11 cellular contexts compared by ENCODE assay signal in the genomic region with DNA sequence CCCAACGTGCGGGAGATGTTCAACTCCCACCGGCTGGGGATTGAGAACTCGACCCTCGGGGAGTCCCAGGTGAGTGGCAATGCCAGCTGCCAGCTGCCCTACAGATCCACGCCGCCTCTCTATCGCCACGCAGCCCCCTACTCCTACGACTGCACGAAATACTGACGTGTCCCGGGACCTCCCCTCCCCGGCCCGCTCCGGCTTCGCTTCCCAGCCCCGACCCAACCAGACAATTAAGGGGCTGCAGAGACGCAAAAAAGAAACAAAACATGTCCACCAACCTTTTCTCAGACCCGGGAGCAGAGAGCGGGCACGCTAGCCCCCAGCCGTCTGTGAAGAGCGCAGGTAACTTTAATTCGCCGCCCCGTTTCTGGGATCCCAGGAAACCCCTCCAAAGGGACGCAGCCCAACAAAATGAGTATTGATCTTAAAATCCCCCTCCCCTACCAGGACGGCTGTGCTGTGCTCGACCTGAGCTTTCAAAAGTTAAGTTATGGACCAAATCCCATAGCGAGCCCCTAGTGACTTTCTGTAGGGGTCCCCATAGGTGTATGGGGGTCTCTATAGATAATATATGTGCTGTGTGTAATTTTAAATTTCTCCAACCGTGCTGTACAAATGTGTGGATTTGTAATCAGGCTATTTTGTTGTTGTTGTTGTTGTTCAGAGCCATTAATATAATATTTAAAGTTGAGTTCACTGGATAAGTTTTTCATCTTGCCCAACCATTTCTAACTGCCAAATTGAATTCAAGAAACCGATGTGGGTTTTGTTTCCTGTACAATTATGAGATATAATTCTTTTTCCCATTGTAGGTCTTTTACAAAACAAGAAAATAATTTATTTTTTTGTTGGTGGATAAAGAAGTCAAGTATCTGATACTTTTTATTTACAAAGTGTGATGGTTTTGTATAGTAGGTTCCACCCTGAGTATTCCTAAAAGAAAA. TPM values are rescaled to one million over a fixed set of nuclear protein-coding genes. Genes with fewer than 3 reads are reported as not detected.
DNase-seq lines count a peak whose midpoint lies in the region; ATAC-seq and TF ChIP-seq lines count a peak whose summit lies in the region.
"Had no signal": no experiment of that assay in that cellular context is flagged by ENCODE, and none has a peak within 500 bp of the region (broad histone marks: within the 10 kb centered on the region; RNA-seq: fewer than 3 reads in every experiment).

No MANE protein-coding gene starts in this region.

- H3K79me2 ChIP-seq in OCI-LY1 (ENCODE audit: insufficient read depth, low read length) (peaks cover 8% of the 10 kb centered on the region; the same call in 1 of the 2 replicates), neural cell (replicated peaks; ENCODE audit: insufficient read depth, low read length) (no peaks in the 10 kb centered on the region), MM.1S (ENCODE audit: low read length) (no peaks in the 10 kb centered on the region)

- TF ChIP-seq CTCF in AG04450 (IDR thresholded peaks at IDR 0.05; ENCODE audit: low read depth, low read length) (no peak), OCI-LY1 (IDR thresholded peaks at IDR 0.05; ENCODE audit: low read length) (no peak), epithelial cell of proximal tubule (conservative IDR thresholded peaks at IDR 0.05; ENCODE audit: low read depth, low read length) (no peak), neural cell (IDR thresholded peaks at IDR 0.05; ENCODE audit: poor library complexity, severe bottlenecking) (no peak), MM.1S (IDR thresholded peaks at IDR 0.05; ENCODE audit: low read length) (no peak)

- H3F3A ChIP-seq in OCI-LY1 (ENCODE audit: insufficient read depth, low read length) (0 out of 2 replicates have a peak, but pooled peaks cover 3% of the 10 kb centered on the region), neural cell (ENCODE audit: insufficient read depth, low read length, poor library complexity, severe bottlenecking) (no peaks in the 10 kb centered on the region), MM.1S (ENCODE audit: insufficient read depth, low read length) (no peaks in the 10 kb centered on the region)

- no peak for TF ChIP-seq RAD21 in neural cell (conservative IDR thresholded peaks at IDR 0.05)

- ATAC-seq in HG02610 (IDR thresholded peaks at IDR 0.05; ENCODE audit: unreplicated experiment): no peak

- DNase-seq in AG04450 (ENCODE audit: low read depth, low spot score): no peak
- DNase-seq in epithelial cell of proximal tubule (ENCODE audit: low read depth): no peak
- no peak for DNase-seq in dedifferentiated amniotic fluid mesenchymal stem cell (ENCODE audit: extremely low spot score)
- no peak for DNase-seq in MM.1S
- no peak for DNase-seq in HuH-7 (ENCODE audit: low spot score)
- DNase-seq: COR-L47; effector CD8-positive, alpha-beta T cell; NCI-H2107 had no signal

- TF ChIP-seq EP300 in neural cell (conservative IDR thresholded peaks at IDR 0.05; ENCODE audit: poor library complexity, severe bottlenecking): no peak

- H3K4me1 ChIP-seq in OCI-LY1 (ENCODE audit: insufficient read depth, low read length, severe bottlenecking) (peaks cover 54% of the 10 kb centered on the region), MM.1S (ENCODE audit: low read length) (no peaks in the 10 kb centered on the region)

- POLR2A ChIA-PET in AG04450 (lab: Yijun Ruan, JAX): interaction anchor here (0.6 kb wide), 1 partner anchor 294 kb away, joined by 3 read pairs; no protein-coding TSS in a partner anchor

- H3K9me3 ChIP-seq in AG04450 (ENCODE audit: control insufficient read depth, insufficient read depth, low read length) (no peaks in the 10 kb centered on the region; the same call in 1 of the 2 replicates), OCI-LY1 (ENCODE audit: low read length) (no peaks in the 10 kb centered on the region), neural cell (ENCODE audit: low read length) (no peaks in the 10 kb centered on the region), MM.1S (replicated peaks; ENCODE audit: insufficient read depth, low read length) (no peaks in the 10 kb centered on the region)

- CTCF ChIA-PET in AG04450 (lab: Charles Lee): interaction anchor here (1.0 to 2.6 kb wide), 3 partner anchors 493 to 710 kb away, joined by 4 to 21 read pairs (median 4); no protein-coding TSS in a partner anchor

- H3K9me2 ChIP-seq in OCI-LY1 (ENCODE audit: low read depth, low read length): no peaks in the 10 kb centered on the region
- H3K9me2 ChIP-seq in neural cell (ENCODE audit: insufficient read depth, low read length): no peaks in the 10 kb centered on the region
- H3K9me2 ChIP-seq in MM.1S (replicated peaks; ENCODE audit: insufficient read depth, low read length): no peaks in the 10 kb centered on the region

- H3K4me2 ChIP-seq in OCI-LY1 (ENCODE audit: low read length): peak overlapping the region; percentile 70
- H3K4me2 ChIP-seq in neural cell (ENCODE audit: low read length): no peak overlapping the region
- no peak overlapping the region for H3K4me2 ChIP-seq in MM.1S (ENCODE audit: low read depth, low read length)

- H3K9ac ChIP-seq in OCI-LY1 (ENCODE audit: low read length) (no peak overlapping the region; the same call in 1 of the 2 replicates), neural cell (ENCODE audit: low read length) (no peak overlapping the region), MM.1S (ENCODE audit: low read length) (no peak overlapping the region)

- H4K20me1 ChIP-seq in OCI-LY1 (ENCODE audit: insufficient read depth, low read length) (no peaks in the 10 kb centered on the region), neural cell (ENCODE audit: insufficient read depth) (no peaks in the 10 kb centered on the region), MM.1S (ENCODE audit: insufficient read depth, low read length) (no peaks in the 10 kb centered on the region)

- H3K27ac ChIP-seq in AG04450 (ENCODE audit: low read depth, low read length): peak overlapping the region; percentile 47
- peak overlapping the region; percentile 91 for H3K27ac ChIP-seq in OCI-LY1 (ENCODE audit: low read depth, low read length, poor library complexity, severe bottlenecking)
- H3K27ac ChIP-seq in neural cell (ENCODE audit: low read length): no peak overlapping the region
- H3K27ac ChIP-seq in MM.1S (ENCODE audit: low read length): no peak overlapping the region

- peak overlapping the region; percentile 88 for H3K4me3 ChIP-seq in AG04450 (ENCODE audit: low read depth, low read length)
- H3K4me3 ChIP-seq in OCI-LY1 (ENCODE audit: low read depth, low read length, poor library complexity, severe bottlenecking): no peak overlapping the region
- peak overlapping the region; percentile 53 for H3K4me3 ChIP-seq in epithelial cell of proximal tubule (ENCODE audit: low read depth, low read length)
- H3K4me3 ChIP-seq in neural cell (ENCODE audit: low read length): no peak overlapping the region
- H3K4me3 ChIP-seq in MM.1S (ENCODE audit: low read length): no peak overlapping the region

- H3K36me3 ChIP-seq in OCI-LY1 (ENCODE audit: insufficient read depth, low read length) (peaks cover 4% of the 10 kb centered on the region; the same call in 1 of the 2 replicates), neural cell (ENCODE audit: insufficient read depth, low read length) (no peaks in the 10 kb centered on the region), MM.1S (replicated peaks; ENCODE audit: insufficient read depth, low read length) (no peaks in the 10 kb centered on the region)

- H3K27me3 ChIP-seq in AG04450 (ENCODE audit: control insufficient read depth, insufficient read depth, low read length) (no peaks in the 10 kb centered on the region), OCI-LY1 (ENCODE audit: insufficient read depth, low read length) (no peaks in the 10 kb centered on the region; the same call in 1 of the 2 replicates), neural cell (ENCODE audit: insufficient read depth, low read depth, low read length) (peaks cover 97% of the 10 kb centered on the region), MM.1S (replicated peaks; ENCODE audit: insufficient read depth, low read length) (peaks cover 67% of the 10 kb centered on the region)

- H2AFZ ChIP-seq in OCI-LY1 (ENCODE audit: low read length) (no peak overlapping the region), neural cell (ENCODE audit: low read depth, low read length) (no peak overlapping the region), MM.1S (ENCODE audit: low read length) (no peak overlapping the region)

TF ChIP-seq in neural cell, 6 proteins besides CTCF, POLR2A, EP300 and RAD21:
- TF ChIP-seq MXI1 (conservative IDR thresholded peaks at IDR 0.05; ENCODE audit: poor library complexity, severe bottlenecking) (no peak), EZH2 (IDR thresholded peaks at IDR 0.05; ENCODE audit: borderline replicate concordance, insufficient read depth, low read length, poor library complexity, severe bottlenecking) (peak; percentile 97)
TF ChIP-seq in neural cell: peak in this region for 1.

RNA-seq across cellular contexts. Expression of gene FOXC2, which starts 2.3 kb away (rescaled TPM):
- polyA plus RNA-seq in AG04450 (2011; rRNA removed) (0.79 and 1.6 TPM in 2 replicates), neural cell (not detected in 2 replicates)
- 1.1 and 2.0 TPM in 2 replicates for polyA minus RNA-seq in AG04450 (2011; rRNA and poly(A)+ RNA removed)
- 26.5 and 30.1 TPM in 2 replicates for total RNA-seq in epithelial cell of proximal tubule
- polyA minus RNA-seq in neural cell: not detected in 2 replicates

RNA-seq across cellular contexts. Expression of gene FOXL1, which starts 9.4 kb away (rescaled TPM):
- polyA plus RNA-seq in AG04450 (2011; rRNA removed): 41.1 and 41.9 TPM in 2 replicates
- polyA minus RNA-seq in AG04450 (2011; rRNA and poly(A)+ RNA removed): 29.7 and 30.4 TPM in 2 replicates
- total RNA-seq in epithelial cell of proximal tubule: 11.6 and 14.6 TPM in 2 replicates
- 0.07 and 0.24 TPM in 2 replicates for polyA plus RNA-seq in neural cell
- not detected in 2 replicates for polyA minus RNA-seq in neural cell

RNA-seq across cellular contexts. Expression of gene MTHFSD, which starts 13.9 kb away (rescaled TPM):
- polyA plus RNA-seq in AG04450 (2011; rRNA removed): 15.6 and 16.7 TPM in 2 replicates
- 22.9 and 23.5 TPM in 2 replicates for polyA minus RNA-seq in AG04450 (2011; rRNA and poly(A)+ RNA removed)
- total RNA-seq in epithelial cell of proximal tubule: 7.1 and 13.2 TPM in 2 replicates
- 25.0 and 39.4 TPM in 2 replicates for polyA plus RNA-seq in neural cell
- 37.3 and 43.2 TPM in 2 replicates for polyA minus RNA-seq in neural cell

RNA-seq across cellular contexts. Expression of gene FOXF1, which starts 58.6 kb away (rescaled TPM):
- polyA plus RNA-seq in AG04450 (2011; rRNA removed) (61.0 and 65.1 TPM in 2 replicates), neural cell (not detected in 2 replicates)
- polyA minus RNA-seq in AG04450 (2011; rRNA and poly(A)+ RNA removed): 56.9 and 66.0 TPM in 2 replicates
- 0.12 TPM in 1 of 2 replicates, not detected in the other for total RNA-seq in epithelial cell of proximal tubule
- polyA minus RNA-seq in neural cell: not detected in 2 replicates

Comparison
In these comparisons a context has a peak if more than half of its experiments do, and no peak if none do; other contexts are left out.
1. H3K27ac ChIP-seq: peak in AG04450 (single experiment) and OCI-LY1 (single experiment); none in neural cell (single experiment) and MM.1S (single experiment).
2. H3K4me3 ChIP-seq: peak in AG04450 (single experiment) and epithelial cell of proximal tubule (single experiment); none in OCI-LY1 (single experiment), neural cell (single experiment) and MM.1S (single experiment).
3. RNA of gene FOXL1, which starts 9.4 kb away (polyA plus RNA-seq): 41.1 to 41.9 TPM in AG04450; 0.07 to 0.24 TPM in neural cell; every median in the first group is over 10 times any median in the second.